ENCODE assay signal across 1 cellular context in the genomic region with DNA sequence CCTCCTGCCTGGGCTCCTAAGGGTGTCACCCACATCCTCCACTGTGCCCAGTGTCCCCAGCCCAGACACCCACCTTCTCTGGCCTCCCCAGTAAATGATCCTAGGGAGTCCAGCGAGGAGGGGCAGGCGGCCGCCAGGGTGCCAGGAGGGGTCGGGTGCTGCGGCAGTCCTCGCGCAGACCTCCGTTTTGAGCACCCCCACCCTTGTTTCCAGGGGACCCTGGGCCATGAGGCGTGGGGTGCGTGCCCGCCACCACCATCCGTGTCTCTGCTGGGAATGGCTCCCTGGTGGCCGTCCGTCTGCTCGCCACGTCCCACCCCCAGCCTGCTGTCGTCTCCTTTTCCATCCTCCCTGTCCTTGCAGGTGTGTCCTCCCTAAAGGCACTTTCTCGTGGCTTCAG.
TF ChIP-seq lines count a peak whose summit lies in the region.

No MANE protein-coding gene starts in this region.

TF ChIP-seq in H1, 55 proteins besides CTCF, POLR2A, EP300 and RAD21 (continued from another document):
- TF ChIP-seq JUN (IDR thresholded peaks at IDR 0.05; ENCODE audit: low read depth, low read length) (no peak), PHF8 (conservative IDR thresholded peaks at IDR 0.05; ENCODE audit: low read depth, low read length) (no peak), CTBP2 (IDR thresholded peaks at IDR 0.05; ENCODE audit: borderline replicate concordance, insufficient read depth, insufficient read length, low read length) (no peak), HDAC6 (IDR thresholded peaks at IDR 0.05; ENCODE audit: low read depth, low read length) (no peak)
